Comparison of ENCODE assay signal across 8 cellular contexts in the genomic region with DNA sequence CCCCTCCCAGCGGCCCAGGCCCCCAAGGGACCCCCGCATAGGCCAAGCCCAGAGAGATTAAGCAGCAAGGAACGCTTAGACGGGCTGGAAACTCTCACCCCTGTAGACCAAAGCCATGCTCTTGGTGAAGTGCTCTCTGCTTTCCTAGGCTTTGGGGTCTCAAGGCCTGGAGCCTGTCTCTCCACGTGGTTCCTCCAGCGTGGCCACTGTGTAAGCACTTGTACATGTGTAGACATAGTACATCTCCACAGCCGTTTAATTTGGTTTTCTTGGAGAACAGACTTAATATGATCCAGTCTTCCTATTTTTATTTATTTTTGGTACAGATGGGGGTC.
DNase-seq lines count a peak whose midpoint lies in the region; ATAC-seq and TF ChIP-seq lines count a peak whose summit lies in the region.

No MANE protein-coding gene starts in this region.

- H3K27me3 ChIP-seq in WERI-Rb-1 (ENCODE audit: insufficient read depth, low read depth, severe bottlenecking) (no peaks in the 10 kb centered on the region), iPS DF 6.9 (ENCODE audit: control insufficient read depth, insufficient read depth, low read length) (peaks cover 3% of the 10 kb centered on the region; the same call in 1 of the 2 replicates)

- no peak for DNase-seq in WERI-Rb-1
- no peak for DNase-seq in iPS DF 6.9 (ENCODE audit: low read depth, low spot score)
- DNase-seq in substantia nigra (lab: John Stamatoyannopoulos, UW), result no peak
- DNase-seq in retina, result no peak
- no peak for DNase-seq in activated CD4-positive, alpha-beta T cell treated with anti-CD3 and anti-CD28 coated beads, Interleukin-2, amount 50 U/mL, for 1 hour
- no peak for DNase-seq in stimulated activated CD4-positive, alpha-beta T cell treated with anti-CD3 and anti-CD28 coated beads, Interleukin-4, amount 100 ng/mL, for 24 hours

- no CpG with 5 or more reads among the region's 7 CpGs for WGBS in iPS DF 6.9 (ENCODE audit: insufficient coverage, insufficient read length)

- H3K9me3 ChIP-seq in WERI-Rb-1 (ENCODE audit: severe bottlenecking), result no peaks in the 10 kb centered on the region
- no peaks in the 10 kb centered on the region for H3K9me3 ChIP-seq in iPS DF 6.9 (ENCODE audit: control insufficient read depth, insufficient read depth, low read length)

- ATAC-seq in GM21737 (IDR thresholded peaks at IDR 0.05; ENCODE audit: unreplicated experiment), result peak; percentile 8

- peak overlapping the region; percentile 84 for H3K27ac ChIP-seq in 22Rv1
- peak overlapping the region; percentile 74; the same call in 1 of the 2 replicates for H3K27ac ChIP-seq in WERI-Rb-1
- H3K27ac ChIP-seq in iPS DF 6.9 (ENCODE audit: low read length), result no peak overlapping the region
- peak overlapping the region; percentile 71 for H3K27ac ChIP-seq in substantia nigra (ENCODE audit: low read depth, low read length, poor library complexity, severe bottlenecking)

- peaks cover 6% of the 10 kb centered on the region for H3K4me1 ChIP-seq in iPS DF 6.9 (ENCODE audit: control insufficient read depth, insufficient read depth, low read length)

- TF ChIP-seq CTCF in 22Rv1 (IDR thresholded peaks at IDR 0.05) (no peak), WERI-Rb-1 (IDR thresholded peaks at IDR 0.05; ENCODE audit: low read depth, low read length) (no peak)

- peaks cover 6% of the 10 kb centered on the region for H3K36me3 ChIP-seq in WERI-Rb-1
- no peaks in the 10 kb centered on the region; the same call in 1 of the 2 replicates for H3K36me3 ChIP-seq in iPS DF 6.9 (ENCODE audit: control insufficient read depth, insufficient read depth, low read length)

- H3K4me3 ChIP-seq in WERI-Rb-1 (ENCODE audit: low read depth, low read length), result peak overlapping the region; percentile 60
- peak overlapping the region; percentile 48; the same call in 1 of the 2 replicates for H3K4me3 ChIP-seq in iPS DF 6.9 (ENCODE audit: low read length)
